Comparison of ENCODE assay signal across 29 cellular contexts in the genomic region with DNA sequence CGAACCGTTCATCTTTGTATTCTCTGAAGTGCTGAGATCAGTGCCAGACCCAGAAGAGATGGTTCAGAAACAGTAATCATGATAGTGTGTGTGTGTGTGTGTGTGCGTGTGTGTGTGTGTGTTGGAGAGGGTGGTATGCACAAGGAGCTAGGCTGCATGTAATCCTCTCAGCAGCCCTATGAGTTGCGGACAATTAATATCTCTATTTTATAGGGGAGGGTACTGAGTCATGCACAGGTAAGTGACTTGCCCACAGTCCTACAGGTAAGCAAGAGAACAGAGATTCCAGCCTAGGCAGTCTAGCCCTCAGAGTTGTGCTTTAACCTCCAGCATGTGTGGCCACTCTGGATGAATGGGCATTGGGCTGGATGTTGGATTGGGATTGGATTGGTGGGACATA. TPM values are rescaled to one million over a fixed set of nuclear protein-coding genes. Genes with fewer than 3 reads are reported as not detected.
"Had no signal": no experiment of that assay in that cellular context is flagged by ENCODE, and none has a peak within 500 bp of the region (broad histone marks: within the 10 kb centered on the region; RNA-seq: fewer than 3 reads in every experiment).

No MANE protein-coding gene starts in this region.

- H3K4me3 Mint-ChIP-seq: natural killer cell treated with Interleukin-12 subunit alpha and Interleukin-12 subunit beta and Interleukin-15 and Interleukin-18, amount 100 ng/mL, for 72 hours; neural crest cell had no signal

- H3K4me1 Mint-ChIP-seq: neural crest cell had no signal

- H3K4me2 ChIP-seq: smooth muscle cell had no signal

- H3K27me3 ChIP-seq: gastrocnemius medialis, neutrophil, right atrium auricular region, thyroid gland had no signal

- H3K9me3 Mint-ChIP-seq: neural crest cell had no signal

- DNase-seq: effector CD8-positive, alpha-beta T cell; gastrocnemius medialis; head of caudate nucleus; left ventricle myocardium superior; lower lobe of right lung; mucosa of descending colon; naive B cell; stimulated activated CD4-positive, alpha-beta T cell treated with anti-CD3 and anti-CD28 coated beads, Interleukin-12 subunit alpha, Interleukin-12 subunit beta, amount 100 ng/mL, for 4 hours; stimulated activated CD4-positive, alpha-beta T cell treated with anti-CD3 and anti-CD28 coated beads, Interleukin-1b, Interleukin-23, amount 100 ng/mL, for 48 hours; stimulated activated CD4-positive, alpha-beta T cell treated with anti-CD3 and anti-CD28 coated beads, Interleukin-4, amount 100 ng/mL, for 1 hour; stimulated activated CD8-positive, alpha-beta memory T cell treated with anti-CD3 and anti-CD28 coated beads, Interleukin-4, amount 100 ng/mL, for 48 hours; stimulated activated naive CD4-positive, alpha-beta T cell treated with Interleukin-2 at 50 U/mL for 16 hours; stomach; thyroid gland had no signal

- H3K27me3 Mint-ChIP-seq: naive B cell had no signal

- ATAC-seq: gastrocnemius medialis, left ventricle myocardium superior, lower lobe of right lung, mucosa of descending colon, sciatic nerve had no signal

- H3K4me1 ChIP-seq: gastrocnemius medialis, lower lobe of right lung, prostate gland, right atrium auricular region, stomach, thyroid gland had no signal

- H3K27ac Mint-ChIP-seq: natural killer cell treated with Interleukin-12 subunit alpha and Interleukin-12 subunit beta and Interleukin-15 and Interleukin-18, amount 100 ng/mL, for 72 hours had no signal

- H3K36me3 ChIP-seq: gastrocnemius medialis, lower lobe of right lung, neutrophil, prostate gland, right atrium auricular region, stomach, thyroid gland had no signal

- H3K9me3 ChIP-seq: gastrocnemius medialis, lower lobe of right lung, mucosa of descending colon, neutrophil, prostate gland, right atrium auricular region, stomach, thyroid gland had no signal

- H3K27ac ChIP-seq: gastrocnemius medialis, lower lobe of right lung, neutrophil, right atrium auricular region, stomach, thyroid gland had no signal

- H3K4me3 ChIP-seq: gastrocnemius medialis, lower lobe of right lung, mucosa of descending colon, prostate gland, right atrium auricular region, smooth muscle cell, stomach, thyroid gland had no signal

RNA-seq across cellular contexts. Expression of a gene that starts 27.9 kb away (rescaled TPM):
- total RNA-seq: cerebellum, gastrocnemius medialis, glomerular endothelial cell, left ventricle myocardium superior, lower lobe of right lung, neural crest cell, omental fat pad, smooth muscle cell, subcutaneous adipose tissue, temporal lobe, thyroid gland, ureter had no signal
- polyA plus RNA-seq: esophagus, keratinocyte, smooth muscle cell had no signal

RNA-seq across cellular contexts. Expression of a gene that starts 55.6 kb away (rescaled TPM):
- total RNA-seq: cerebellum; gastrocnemius medialis; glomerular endothelial cell; left ventricle myocardium superior; lower lobe of right lung; mucosa of descending colon; natural killer cell treated with Interleukin-12 subunit alpha and Interleukin-12 subunit beta and Interleukin-15 and Interleukin-18, amount 100 ng/mL, for 72 hours; neural crest cell; omental fat pad; right atrium auricular region; sciatic nerve; smooth muscle cell; subcutaneous adipose tissue; temporal lobe; thyroid gland; ureter had no signal
- polyA plus RNA-seq: esophagus, keratinocyte, smooth muscle cell, stomach had no signal
